1 cellular context compared by ENCODE assay signal in genomic region chr13:80342541-80343371, GRCh38.
TF ChIP-seq lines count a peak whose summit lies in the region.

No MANE protein-coding gene starts in this region.

TF ChIP-seq in K562, 482 proteins besides CTCF, POLR2A, EP300 and RAD21 (continued from another document and continues in another):
- TF ChIP-seq BCOR (IDR thresholded peaks at IDR 0.05) = 0 out of 2 replicates have a peak, but pooled peaks have one; percentile 7
- TF ChIP-seq ZFP30 (CRISPR knock-in tag; IDR thresholded peaks at IDR 0.05; ENCODE audit: borderline replicate concordance) = no peak
- no peak for TF ChIP-seq ZNF780A (CRISPR knock-in tag; IDR thresholded peaks at IDR 0.05)
- TF ChIP-seq DACH1 (IDR thresholded peaks at IDR 0.05; ENCODE audit: partially characterized antibody) = peak; percentile 23
- no peak for TF ChIP-seq TSC22D4 (tag; IDR thresholded peaks at IDR 0.05)
- TF ChIP-seq TRIM25 (IDR thresholded peaks at IDR 0.05; ENCODE audit: borderline replicate concordance) = no peak
- TF ChIP-seq ID3 (CRISPR knock-in tag; IDR thresholded peaks at IDR 0.05) = no peak
- TF ChIP-seq ID3 (tag; IDR thresholded peaks at IDR 0.05) = no peak
- TF ChIP-seq PCBP2 (IDR thresholded peaks at IDR 0.05; ENCODE audit: low read depth, low read length, poor library complexity, severe bottlenecking) = no peak
- no peak for TF ChIP-seq THRAP3 (IDR thresholded peaks at IDR 0.05; ENCODE audit: borderline replicate concordance)
- no peak for TF ChIP-seq DMBX1 (CRISPR knock-in tag; IDR thresholded peaks at IDR 0.05; ENCODE audit: borderline replicate concordance)
- no peak for TF ChIP-seq ZEB2 (IDR thresholded peaks at IDR 0.05)
- no peak for TF ChIP-seq TCFL5 (CRISPR knock-in tag; conservative IDR thresholded peaks at IDR 0.05)
- no peak for TF ChIP-seq ZBTB49 (CRISPR knock-in tag; IDR thresholded peaks at IDR 0.05; ENCODE audit: borderline replicate concordance)
- TF ChIP-seq SMAD2 (IDR thresholded peaks at IDR 0.05; ENCODE audit: low read depth, low read length) = no peak
- no peak for TF ChIP-seq MBD1 (CRISPR knock-in tag; IDR thresholded peaks at IDR 0.05)
- no peak for TF ChIP-seq MITF (IDR thresholded peaks at IDR 0.05)
- TF ChIP-seq TFAM (CRISPR knock-in tag; conservative IDR thresholded peaks at IDR 0.05) = no peak
- no peak for TF ChIP-seq ARNT (IDR thresholded peaks at IDR 0.05)
- peak; percentile 32 to 80 for TF ChIP-seq E2F6 (IDR thresholded peaks at IDR 0.05; ENCODE audit: borderline replicate concordance in 1 of 2, extremely low read depth in 1 of 2, insufficient read depth in 1 of 2, insufficient read length in 1 of 2, low read depth in 1 of 2, low read length in 1 of 2, poor library complexity in 1 of 2, severe bottlenecking in 1 of 2)
- no peak for TF ChIP-seq SMARCC2 (IDR thresholded peaks at IDR 0.05; ENCODE audit: low read depth)
- TF ChIP-seq ZNF699 (CRISPR knock-in tag; IDR thresholded peaks at IDR 0.05; ENCODE audit: insufficient replicate concordance) = no peak
- peak; percentile 46; the same call in 1 of the 2 replicates for TF ChIP-seq SMC3 (conservative IDR thresholded peaks at IDR 0.05; ENCODE audit: insufficient read depth, low read depth, low read length)
- TF ChIP-seq LEF1 (IDR thresholded peaks at IDR 0.05) = no peak
- no peak for TF ChIP-seq PRPF4 (IDR thresholded peaks at IDR 0.05; ENCODE audit: insufficient read depth, low read depth, low read length, poor library complexity, severe bottlenecking)
- no peak for TF ChIP-seq CHD1 (IDR thresholded peaks at IDR 0.05; ENCODE audit: low read length)
- TF ChIP-seq XRCC5 (IDR thresholded peaks at IDR 0.05; ENCODE audit: low read depth, low read length) = no peak; the same call in 1 of the 2 replicates
- no peak for TF ChIP-seq PHF21A (IDR thresholded peaks at IDR 0.05; ENCODE audit: borderline replicate concordance, low read depth)
- no peak for TF ChIP-seq SUPT5H (IDR thresholded peaks at IDR 0.05)
- TF ChIP-seq POLR3A (IDR thresholded peaks at IDR 0.05; ENCODE audit: borderline replicate concordance, extremely low read depth, insufficient read depth, insufficient read length) = no peak
- no peak for TF ChIP-seq SIN3A (IDR thresholded peaks at IDR 0.05; ENCODE audit: borderline replicate concordance in 2 of 2, control insufficient read depth in 1 of 2, low read depth in 2 of 2, low read length in 2 of 2)
- TF ChIP-seq HMBOX1 (IDR thresholded peaks at IDR 0.05) = no peak
- no peak for TF ChIP-seq CAMTA2 (CRISPR knock-in tag; conservative IDR thresholded peaks at IDR 0.05)
- no peak for TF ChIP-seq STAT5B (CRISPR knock-in tag; IDR thresholded peaks at IDR 0.05)
- no peak for TF ChIP-seq SNIP1 (IDR thresholded peaks at IDR 0.05; ENCODE audit: low read depth)
- TF ChIP-seq HBP1 (CRISPR knock-in tag; IDR thresholded peaks at IDR 0.05) = no peak
- no peak for TF ChIP-seq ZNF280A (IDR thresholded peaks at IDR 0.05; ENCODE audit: low read depth, partially characterized antibody)
- TF ChIP-seq ZNF76 (CRISPR knock-in tag; IDR thresholded peaks at IDR 0.05; ENCODE audit: borderline replicate concordance) = no peak
- TF ChIP-seq ZNF707 (CRISPR knock-in tag; conservative IDR thresholded peaks at IDR 0.05) = no peak
- no peak for TF ChIP-seq KLF10 (CRISPR knock-in tag; IDR thresholded peaks at IDR 0.05)
- TF ChIP-seq HEY1 (CRISPR knock-in tag; IDR thresholded peaks at IDR 0.05; ENCODE audit: borderline replicate concordance) = no peak
- no peak for TF ChIP-seq SIRT6 (IDR thresholded peaks at IDR 0.05; ENCODE audit: low read depth, low read length)
- TF ChIP-seq CREB1 (IDR thresholded peaks at IDR 0.05) = no peak
- 0 out of 2 replicates have a peak, but pooled peaks have one; percentile 29 for TF ChIP-seq CREB1 (CRISPR knock-in tag; IDR thresholded peaks at IDR 0.05)
